ENCODE assay signal across 8 cellular contexts in genomic region chr19:35756373-35757230, GRCh38. TPM values are rescaled to one million over a fixed set of nuclear protein-coding genes. Genes with fewer than 3 reads are reported as not detected.
DNase-seq lines count a peak whose midpoint lies in the region; ATAC-seq, FAIRE-seq and TF ChIP-seq lines count a peak whose summit lies in the region.

Gene HSPB6 (minus strand): TSS chr19:35757029. CDS start chr19:35757008, 21 bp downstream.

- TF ChIP-seq RAD21 in H1 (IDR thresholded peaks at IDR 0.05 in 1 of 2, conservative IDR thresholded peaks at IDR 0.05 in 1 of 2; ENCODE audit: low read depth in 2 of 2, low read length in 2 of 2) = no peak

- TF ChIP-seq POLR2A in H1 (IDR thresholded peaks at IDR 0.05; ENCODE audit: control extremely low read depth in 1 of 2, low read depth in 2 of 2, low read length in 2 of 2) = no peak

- no peak within 1 kb of the TSS for H3K23ac ChIP-seq in H1 (ENCODE audit: insufficient read length)

- peak within 1 kb of the TSS; percentile 46; the same call in 1 of the 2 replicates for H2AFZ ChIP-seq in H1 (ENCODE audit: low read length)

- TF ChIP-seq CTCF in C4-2B (conservative IDR thresholded peaks at IDR 0.05) = no peak
- no peak for TF ChIP-seq CTCF in H1 (IDR thresholded peaks at IDR 0.05; ENCODE audit: control extremely low read depth in 1 of 3, insufficient read depth in 1 of 3, low read depth in 1 of 3, low read length in 3 of 3)

- H3K56ac ChIP-seq in H1 (replicated peaks; ENCODE audit: insufficient read length, low read depth, low read length) = no peak within 1 kb of the TSS

- no peak within 1 kb of the TSS for H2AK5ac ChIP-seq in H1 (ENCODE audit: low read depth, low read length)

- H3K14ac ChIP-seq in H1 (ENCODE audit: insufficient read length) = no peak within 1 kb of the TSS

- POLR2A ChIA-PET in H1 (lab: Charles Lee; ENCODE audit: partially characterized antibody) = interaction anchor here (0.8 to 2.6 kb wide), 12 partner anchors 8 to 100 kb away, joined by 3 to 23 read pairs (median 5); partner anchors contain the start of genes KIRREL2, LIN37, PSENEN and U2AF1L4

- H4K20me1 ChIP-seq in H1 (replicated peaks in 1 of 2; ENCODE audit: control insufficient read depth in 1 of 2, insufficient read depth in 2 of 2, low read length in 2 of 2) = peaks cover 0 to 6% of the 10 kb centered on the region in 2 experiments

- peaks cover 0 to 18% (median 11%) of the 10 kb centered on the region in 4 experiments; a peak in 5 of 7 replicates for H3K4me1 ChIP-seq in H1 (replicated peaks in 1 of 4; ENCODE audit: control insufficient read depth in 3 of 4, insufficient read depth in 4 of 4, low read length in 3 of 4)
- peaks cover 28% of the 10 kb centered on the region in 2 donors for H3K4me1 ChIP-seq in mucosa of rectum (ENCODE audit: control insufficient read depth in 2 of 2, insufficient read depth in 2 of 2, low read length in 2 of 2)

- H3K4me3 ChIP-seq in H1 (ENCODE audit: extremely low read depth in 1 of 4, insufficient read depth in 2 of 4, low read depth in 3 of 4, low read length in 4 of 4) = peak within 1 kb of the TSS; percentile 95 to 100 (median 98)
- H3K4me3 ChIP-seq in mucosa of rectum (ENCODE audit: low read length in 2 of 2) = peak within 1 kb of the TSS; percentile 57 to 98

- peak within 1 kb of the TSS; percentile 39 for H4K5ac ChIP-seq in H1 (ENCODE audit: insufficient read length, low read depth, low read length)

- no peak within 1 kb of the TSS for H2BK12ac ChIP-seq in H1 (ENCODE audit: low read depth, low read length)

- no peak within 1 kb of the TSS for H2BK120ac ChIP-seq in H1 (replicated peaks; ENCODE audit: low read depth, low read length)

- H2BK5ac ChIP-seq in H1 (ENCODE audit: low read depth, low read length) = no peak within 1 kb of the TSS; the same call in none of the 2 replicates

- no peaks in the 10 kb centered on the region for H3K9me3 ChIP-seq in H1 (ENCODE audit: insufficient read depth in 2 of 2, low read depth in 1 of 2, low read length in 1 of 2)
- H3K9me3 ChIP-seq in mucosa of rectum (ENCODE audit: control insufficient read depth in 2 of 2, low read length in 2 of 2) = no peaks in the 10 kb centered on the region

- H3K4ac ChIP-seq in H1 (replicated peaks; ENCODE audit: insufficient read length, low read depth, low read length) = no peak within 1 kb of the TSS

- H3K9ac ChIP-seq in H1 (replicated peaks in 1 of 4; ENCODE audit: extremely low read depth in 1 of 4, low read depth in 3 of 4, low read length in 3 of 4) (peak within 1 kb of the TSS in 1 of 4 experiments; percentile 50; a peak in 2 of 7 replicates), mucosa of rectum (ENCODE audit: low read depth in 1 of 2, low read length in 2 of 2) (peak within 1 kb of the TSS; percentile 47)

- H2BK15ac ChIP-seq in H1 (ENCODE audit: low read length) = peak within 1 kb of the TSS; percentile 81; the same call in 1 of the 2 replicates

- H3K18ac ChIP-seq in H1 (ENCODE audit: extremely low read depth, low read length) = peak within 1 kb of the TSS; percentile 83

- DNase-seq in NCI-H69 (lab: John Stamatoyannopoulos, UW) = peak; percentile 71
- DNase-seq in H1 (ENCODE audit: low read depth in 1 of 2, low spot score in 2 of 2) = no peak
- no peak for DNase-seq in NCI-H1417 (lab: John Stamatoyannopoulos, UW)
- no peak for DNase-seq in stimulated activated CD8-positive, alpha-beta memory T cell treated with anti-CD3 and anti-CD28 coated beads, Interleukin-4, amount 100 ng/mL, for 48 hours

- peaks cover 4% of the 10 kb centered on the region for H3K79me1 ChIP-seq in H1 (ENCODE audit: low read depth, low read length)

- no peak within 1 kb of the TSS; the same call in 1 of the 2 replicates for H4K8ac ChIP-seq in H1 (ENCODE audit: extremely low read depth, insufficient read depth, low read length)

- TF ChIP-seq EP300 in H1 (IDR thresholded peaks at IDR 0.05; ENCODE audit: borderline replicate concordance in 1 of 2, low read depth in 2 of 2, low read length in 2 of 2) = no peak

- ATAC-seq in HG03097 (IDR thresholded peaks at IDR 0.05; ENCODE audit: low FRiP score, unreplicated experiment) (no peak), GM21786 (IDR thresholded peaks at IDR 0.05; ENCODE audit: unreplicated experiment) (no peak)

- peaks cover 16% of the 10 kb centered on the region; the same call in 1 of the 2 replicates for H3K23me2 ChIP-seq in H1 (ENCODE audit: low read depth, low read length)

- no peak for FAIRE-seq in H1 (lab: Jason Lieb, UNC)

- WGBS in H1 (ENCODE audit: extremely low coverage in 1 of 2, insufficient coverage in 1 of 2, insufficient read length in 1 of 2, insufficient replicate concordance in 2 of 2, low coverage in 1 of 2, low lambda C conversion rate in 2 of 2, missing lambda C conversion rate in 1 of 2), 2 experiments = 11% methylated on average over 36 of the region's 52 CpGs; no CpG with 5 or more reads in 1 of the 2 experiments

- H3K4me2 ChIP-seq in H1 (ENCODE audit: insufficient read depth in 1 of 2, low read depth in 2 of 2, low read length in 2 of 2) = peak within 1 kb of the TSS; percentile 95 to 98

- H3K27ac ChIP-seq in C4-2B = peak within 1 kb of the TSS; percentile 87
- no peak within 1 kb of the TSS for H3K27ac ChIP-seq in H1 (ENCODE audit: low read depth, low read length)
- H3K27ac ChIP-seq in mucosa of rectum (ENCODE audit: low read depth in 2 of 2, low read length in 2 of 2) = peak within 1 kb of the TSS; percentile 59 to 97

- H3K36me3 ChIP-seq in H1 (ENCODE audit: control insufficient read depth in 2 of 4, insufficient read depth in 4 of 4, low read length in 3 of 4) (peaks cover 0 to 7% (median 2%) of the 10 kb centered on the region in 4 experiments; a peak in 2 of 8 replicates), mucosa of rectum (ENCODE audit: control insufficient read depth in 2 of 2, insufficient read depth in 2 of 2, low read length in 2 of 2) (peaks cover 15 to 18% of the 10 kb centered on the region in 2 donors)

- H2BK20ac ChIP-seq in H1 (ENCODE audit: low read length) = no peak within 1 kb of the TSS

- peaks cover 0 to 6% of the 10 kb centered on the region in 2 experiments; a peak in 2 of 4 replicates for H3K79me2 ChIP-seq in H1 (ENCODE audit: control insufficient read depth in 1 of 2, insufficient read depth in 2 of 2, low read length in 2 of 2)

- peak within 1 kb of the TSS; percentile 72 for H4K91ac ChIP-seq in H1 (replicated peaks; ENCODE audit: insufficient read length, low read length)

- H3K27me3 ChIP-seq in H1 (replicated peaks in 1 of 4; ENCODE audit: control insufficient read depth in 3 of 4, extremely low read depth in 1 of 4, insufficient read depth in 3 of 4, low read length in 3 of 4) (peaks cover 0 to 17% (median 11%) of the 10 kb centered on the region in 4 experiments; a peak in 5 of 7 replicates), mucosa of rectum (ENCODE audit: control insufficient read depth in 2 of 2, insufficient read depth in 2 of 2, low read length in 2 of 2) (peaks cover 0 to 3% of the 10 kb centered on the region in 2 donors)

- CTCF ChIA-PET in H1 (lab: Charles Lee; ENCODE audit: partially characterized antibody) = interaction anchor here (0.9 to 2.0 kb wide), 4 partner anchors 10 to 63 kb away, joined by 3 to 9 read pairs (median 4); no protein-coding TSS in a partner anchor

TF ChIP-seq in H1, 55 proteins besides CTCF, POLR2A, EP300 and RAD21 (continues in another document):
- TF ChIP-seq SRF (IDR thresholded peaks at IDR 0.05; ENCODE audit: low read depth, low read length) (no peak), PHF8 (conservative IDR thresholded peaks at IDR 0.05; ENCODE audit: low read depth, low read length) (no peak), JUN (IDR thresholded peaks at IDR 0.05; ENCODE audit: low read depth, low read length) (no peak), CHD2 (IDR thresholded peaks at IDR 0.05; ENCODE audit: low read length) (no peak), ASH2L (IDR thresholded peaks at IDR 0.05; ENCODE audit: low read length) (no peak), CEBPB (IDR thresholded peaks at IDR 0.05; ENCODE audit: low read depth, low read length) (no peak), SP1 (IDR thresholded peaks at IDR 0.05; ENCODE audit: low read depth, low read length) (no peak), EZH2 (IDR thresholded peaks at IDR 0.05; ENCODE audit: low read depth, low read length, severe bottlenecking) (peak; percentile 43), JUND (IDR thresholded peaks at IDR 0.05; ENCODE audit: low read length) (no peak), SUZ12 (IDR thresholded peaks at IDR 0.05; ENCODE audit: low read length) (peak; percentile 34), MAFK (IDR thresholded peaks at IDR 0.05; ENCODE audit: low read depth, low read length) (no peak), NRF1 (IDR thresholded peaks at IDR 0.05; ENCODE audit: low read depth, low read length) (no peak), FOSL1 (IDR thresholded peaks at IDR 0.05; ENCODE audit: insufficient read depth, low read depth, low read length) (no peak), USF2 (IDR thresholded peaks at IDR 0.05; ENCODE audit: low read length) (no peak), EGR1 (IDR thresholded peaks at IDR 0.05; ENCODE audit: borderline replicate concordance, low read depth, low read length) (no peak), RBBP5 (IDR thresholded peaks at IDR 0.05; ENCODE audit: borderline replicate concordance, low read depth, low read length) (no peak)

RNA-seq across cellular contexts. Expression of gene HSPB6, which starts in this region (rescaled TPM):
- total RNA-seq in H1 (2021; fragmentation: NEBNext Ultra II Directional; extraction: Animal tissue kit (Norgen Biotek cat#: 25700)) = 0.44 TPM in 1 of 2 replicates, not detected in the other
- polyA plus RNA-seq in H1 (2011; rRNA removed) = 0.91 and 1.6 TPM in 2 replicates
- polyA plus RNA-seq in H1 (2011; cell fraction: cytosol; rRNA removed) = 0.69 TPM
- 1.1 TPM for polyA plus RNA-seq in H1 (2011; cell fraction: nucleus; rRNA removed)
- 2.2 to 2.9 TPM (median 2.2 TPM) in 4 replicates for polyA plus RNA-seq in H1 (2012, experiment 1 of 2)
- polyA plus RNA-seq in H1 (2012, experiment 2 of 2) = 2.1 TPM
- 1.6 TPM for polyA plus RNA-seq in H1 (2013, experiment 1 of 2)
- 1.3 TPM for polyA plus RNA-seq in H1 (2013, experiment 2 of 2)
- polyA minus RNA-seq in H1 (2011; rRNA and poly(A)+ RNA removed) = 0.27 and 0.50 TPM in 2 replicates
- 1.5 TPM for polyA minus RNA-seq in H1 (2011; cell fraction: cytosol; rRNA and poly(A)+ RNA removed)
- 2.1 TPM for polyA minus RNA-seq in H1 (2011; cell fraction: nucleus; rRNA and poly(A)+ RNA removed)
